ENCODE assay signal across 24 cellular contexts in genomic region chr1:34759472-34760357, GRCh38. TPM values are rescaled to one million over a fixed set of nuclear protein-coding genes. Genes with fewer than 3 reads are reported as not detected.
DNase-seq lines count a peak whose midpoint lies in the region; ATAC-seq and TF ChIP-seq lines count a peak whose summit lies in the region.
"Had no signal": no experiment of that assay in that cellular context is flagged by ENCODE, and none has a peak within 500 bp of the region (broad histone marks: within the 10 kb centered on the region; RNA-seq: fewer than 3 reads in every experiment).

Gene GJB4, plus strand, starts transcription at chr1:34759740. Its CDS starts 1,515 bp downstream, at chr1:34761255.

- no peak within 1 kb of the TSS for H3K4me3 Mint-ChIP-seq in nephron
- H3K4me3 Mint-ChIP-seq: activated naive CD8-positive, alpha-beta T cell treated with anti-CD3 and anti-CD28 coated beads for 36 hours; activated T-cell treated with anti-CD3 and anti-CD28 coated beads, Interleukin-2, amount 50 U/mL, for 24 hours; brain; CD8-positive, alpha-beta memory T cell had no signal

- peaks cover 0 to 9% of the 10 kb centered on the region in 2 donors for H3K36me3 ChIP-seq in esophagus (ENCODE audit: control insufficient read depth in 2 of 2, insufficient read depth in 2 of 2, low read length in 1 of 2)
- H3K36me3 ChIP-seq: heart left ventricle had no signal

- peak within 1 kb of the TSS; percentile 49 to 71 for H3K27ac ChIP-seq in esophagus (ENCODE audit: low read depth in 2 of 2, low read length in 1 of 2)
- H3K27ac ChIP-seq: heart left ventricle, testis had no signal

- DNase-seq in ELF-1 (ENCODE audit: low read depth, low spot score) (peak; percentile 40), M059J (ENCODE audit: low read depth) (peak; percentile 26), NCI-H345 treated with DMSO at 0.1 percent for 48 hours (lab: John Stamatoyannopoulos, UW; ENCODE audit: unreplicated experiment) (no peak), GM19240 (ENCODE audit: insufficient read length, low spot score) (no peak)
- DNase-seq: activated naive CD8-positive, alpha-beta T cell treated with anti-CD3 and anti-CD28 coated beads for 36 hours; activated T-cell treated with anti-CD3 and anti-CD28 coated beads, Interleukin-2, amount 50 U/mL, for 24 hours; CD8-positive, alpha-beta memory T cell; dermis blood vessel endothelial cell; heart left ventricle; islet precursor cell; NCI-H1092; NCI-H2171; NK-92 treated with Interleukin-12 subunit alpha and Interleukin-12 subunit beta, amount 100 ng/mL, for 24 hours; stimulated activated CD4-positive, alpha-beta T cell treated with anti-CD3 and anti-CD28 coated beads, Interleukin-4, amount 100 ng/mL, for 24 hours; testis had no signal

- H3K36me3 Mint-ChIP-seq in nephron (ENCODE audit: low read depth) = no peaks in the 10 kb centered on the region
- H3K36me3 Mint-ChIP-seq: activated naive CD8-positive, alpha-beta T cell treated with anti-CD3 and anti-CD28 coated beads for 36 hours; brain; CD8-positive, alpha-beta memory T cell had no signal

- no peaks in the 10 kb centered on the region for H3K27me3 ChIP-seq in esophagus (ENCODE audit: control insufficient read depth in 1 of 2, insufficient read depth in 2 of 2, low read length in 2 of 2)
- H3K27me3 ChIP-seq: testis had no signal

- H3K4me1 ChIP-seq in esophagus (ENCODE audit: control insufficient read depth in 2 of 2, insufficient read depth in 2 of 2, low read length in 1 of 2) = peaks cover 0 to 44% of the 10 kb centered on the region in 2 donors
- H3K4me1 ChIP-seq: heart left ventricle, testis had no signal

- WGBS in esophagus, 2 donors = 44 to 48% methylated on average over 10 of the region's 10 CpGs

- H3K9me3 ChIP-seq in esophagus (ENCODE audit: control insufficient read depth in 2 of 2, insufficient read depth in 1 of 2, low read depth in 1 of 2, low read length in 1 of 2) = peaks cover 0 to 4% of the 10 kb centered on the region in 2 donors
- H3K9me3 ChIP-seq: heart left ventricle, testis had no signal

- no peak for ATAC-seq in HG03025 (IDR thresholded peaks at IDR 0.05; ENCODE audit: low FRiP score, unreplicated experiment)
- ATAC-seq in GM21526 (IDR thresholded peaks at IDR 0.05; ENCODE audit: low FRiP score, unreplicated experiment) = no peak
- ATAC-seq: heart left ventricle had no signal

- H3K9me3 Mint-ChIP-seq in nephron = no peaks in the 10 kb centered on the region
- H3K9me3 Mint-ChIP-seq: activated naive CD8-positive, alpha-beta T cell treated with anti-CD3 and anti-CD28 coated beads for 36 hours; activated T-cell treated with anti-CD3 and anti-CD28 coated beads, Interleukin-2, amount 50 U/mL, for 24 hours; brain had no signal

- no peaks in the 10 kb centered on the region for H3K4me1 Mint-ChIP-seq in nephron
- H3K4me1 Mint-ChIP-seq: activated naive CD8-positive, alpha-beta T cell treated with anti-CD3 and anti-CD28 coated beads for 36 hours; brain; CD8-positive, alpha-beta memory T cell had no signal

- no peak for TF ChIP-seq CTCF in nephron (IDR thresholded peaks at IDR 0.05; ENCODE audit: unreplicated experiment in 3 of 3)

- peaks cover 8% of the 10 kb centered on the region for H3K27me3 Mint-ChIP-seq in nephron (ENCODE audit: low read depth)

- no peak within 1 kb of the TSS for H3K4me3 ChIP-seq in esophagus (ENCODE audit: low read depth in 1 of 2, low read length in 2 of 2)
- H3K4me3 ChIP-seq: heart left ventricle, skin epidermis, testis had no signal

- H3K27ac Mint-ChIP-seq in nephron = peak within 1 kb of the TSS in 2 of 3 experiments; percentile 61 to 67
- H3K27ac Mint-ChIP-seq: activated naive CD8-positive, alpha-beta T cell treated with anti-CD3 and anti-CD28 coated beads for 36 hours; activated T-cell treated with anti-CD3 and anti-CD28 coated beads, Interleukin-2, amount 50 U/mL, for 24 hours; brain had no signal

RNA-seq across cellular contexts. Expression of gene GJB4, which starts in this region (rescaled TPM):
- total RNA-seq in M059J (2014; rRNA removed; shearing (Covaris generic)) = not detected in 2 replicates
- polyA plus RNA-seq in esophagus = 1 to 10 TPM; 1.7 to 2.3 TPM
- total RNA-seq: activated naive CD8-positive, alpha-beta T cell treated with anti-CD3 and anti-CD28 coated beads for 36 hours; CD8-positive, alpha-beta memory T cell; dermis blood vessel endothelial cell; heart left ventricle; mononuclear cell; omental fat pad; RPMI7951; testis had no signal
- polyA plus RNA-seq: CD8-positive, alpha-beta memory T cell; heart left ventricle had no signal

Comparison
In these comparisons a context has a peak if more than half of its experiments do, and no peak if none do; other contexts are left out.
1. Peak in DNase-seq in M059J; RNA of the gene not detected or under 1 TPM.